In the genomic region with DNA sequence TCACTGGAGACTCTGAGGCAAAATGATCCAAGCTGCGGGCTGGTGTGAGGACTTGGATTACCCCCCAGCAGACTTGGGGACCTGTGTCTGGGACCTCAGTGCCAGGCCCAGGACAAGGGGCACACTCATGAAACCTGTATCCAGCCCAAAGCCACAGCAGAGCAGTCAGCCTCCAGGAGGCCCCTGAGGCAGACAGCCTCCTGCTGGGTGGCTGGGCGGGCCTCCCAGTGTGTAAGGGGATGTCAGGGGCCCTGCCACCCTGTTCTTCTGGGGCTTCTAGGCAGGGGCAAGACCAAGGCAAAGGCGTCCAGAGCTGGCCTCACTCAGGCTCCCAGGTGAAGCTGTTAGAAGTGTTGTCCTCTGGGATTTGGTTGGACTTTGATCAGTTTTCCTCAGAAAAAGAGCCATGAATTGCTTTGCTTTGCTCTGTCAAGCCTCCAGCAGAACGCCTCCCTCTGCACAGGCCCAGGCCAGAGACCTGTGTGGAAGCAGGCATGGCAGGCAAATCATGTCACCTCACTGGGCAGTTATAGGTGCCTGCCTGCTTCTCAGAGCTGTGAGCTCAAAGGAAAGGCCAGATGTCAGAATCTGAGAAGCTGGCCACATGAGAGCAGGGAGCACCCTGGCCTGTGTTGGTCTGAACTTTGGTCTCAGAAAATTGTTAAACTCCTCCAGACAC, we compare ENCODE assay signal across 12 cellular contexts.
DNase-seq lines count a peak whose midpoint lies in the region; ATAC-seq, FAIRE-seq and TF ChIP-seq lines count a peak whose summit lies in the region.
"Had no signal": no experiment of that assay in that cellular context is flagged by ENCODE, and none has a peak within 500 bp of the region (broad histone marks: within the 10 kb centered on the region; RNA-seq: fewer than 3 reads in every experiment).

No MANE protein-coding gene starts in this region.

- DNase-seq in cardiac muscle cell (ENCODE audit: low read depth in 1 of 2, low spot score in 1 of 2) (no peak), Right ventricle myocardium superior (no peak), chondrocyte (ENCODE audit: low spot score) (no peak), urothelium cell line (ENCODE audit: low spot score) (no peak), HPDE6-E6E7 (ENCODE audit: extremely low spot score) (no peak), NCI-H82 (lab: John Stamatoyannopoulos, UW) (no peak)
- DNase-seq: activated T-cell treated with anti-CD3 and anti-CD28 coated beads, Interleukin-2, amount 50 U/mL, for 48 hours; effector memory CD8-positive, alpha-beta T cell; gastrocnemius medialis; natural killer cell had no signal

- peaks cover 18% of the 10 kb centered on the region for H3K36me3 ChIP-seq in cardiac muscle cell
- H3K36me3 ChIP-seq: gastrocnemius medialis had no signal

- ATAC-seq in Right ventricle myocardium superior (ENCODE audit: poor library complexity) (no peak), HG02970 (IDR thresholded peaks at IDR 0.05; ENCODE audit: low FRiP score, unreplicated experiment) (no peak)
- ATAC-seq: effector memory CD8-positive, alpha-beta T cell; gastrocnemius medialis; natural killer cell had no signal

- H3K27me3 Mint-ChIP-seq in chondrocyte (ENCODE audit: low read depth) (no peaks in the 10 kb centered on the region), nephron (ENCODE audit: low read depth) (no peaks in the 10 kb centered on the region)

- intact Hi-C loops in Right ventricle myocardium superior (cut with DNase I) = loop anchor here (5.0 kb wide), 1 partner anchor 73 kb away; no protein-coding TSS in a partner anchor

- H3K9me3 ChIP-seq in cardiac muscle cell (ENCODE audit: low read depth) = no peaks in the 10 kb centered on the region
- H3K9me3 ChIP-seq: gastrocnemius medialis had no signal

- no peaks in the 10 kb centered on the region for H3K27me3 ChIP-seq in cardiac muscle cell
- H3K27me3 ChIP-seq: gastrocnemius medialis had no signal

- H3K4me1 ChIP-seq in cardiac muscle cell (ENCODE audit: low read depth) = peaks cover 53% of the 10 kb centered on the region

- no peak overlapping the region for H3K4me3 Mint-ChIP-seq in chondrocyte (ENCODE audit: unreplicated experiment)
- H3K4me3 Mint-ChIP-seq in nephron = no peak overlapping the region
- H3K4me3 Mint-ChIP-seq: effector memory CD8-positive, alpha-beta T cell; natural killer cell had no signal

- peak; percentile 56 for FAIRE-seq in urothelium cell line (lab: Jason Lieb, UNC)

- TF ChIP-seq CTCF in cardiac muscle cell (IDR thresholded peaks at IDR 0.05; ENCODE audit: low read depth, low read length) = no peak
- TF ChIP-seq CTCF in chondrocyte (IDR thresholded peaks at IDR 0.05) = no peak
- TF ChIP-seq CTCF in nephron (IDR thresholded peaks at IDR 0.05; ENCODE audit: unreplicated experiment in 3 of 3) = no peak

- peaks cover 47% of the 10 kb centered on the region for H3K4me1 Mint-ChIP-seq in chondrocyte (ENCODE audit: low read depth)
- peaks cover 74% of the 10 kb centered on the region for H3K4me1 Mint-ChIP-seq in nephron
- H3K4me1 Mint-ChIP-seq: natural killer cell had no signal

- peak overlapping the region; percentile 74 for H3K27ac ChIP-seq in cardiac muscle cell
- H3K27ac ChIP-seq: gastrocnemius medialis had no signal

- H3K4me3 ChIP-seq in cardiac muscle cell = no peak overlapping the region
- H3K4me3 ChIP-seq: gastrocnemius medialis had no signal

- H3K9me3 Mint-ChIP-seq in chondrocyte (ENCODE audit: low read depth) = no peaks in the 10 kb centered on the region
- no peaks in the 10 kb centered on the region for H3K9me3 Mint-ChIP-seq in nephron
- H3K9me3 Mint-ChIP-seq: effector memory CD8-positive, alpha-beta T cell; natural killer cell had no signal

- H3K27ac Mint-ChIP-seq in chondrocyte (ENCODE audit: unreplicated experiment) (peak overlapping the region; percentile 77), nephron (peak overlapping the region; percentile 89 to 99 (median 92))
- H3K27ac Mint-ChIP-seq: effector memory CD8-positive, alpha-beta T cell; natural killer cell had no signal

- H3K36me3 Mint-ChIP-seq in chondrocyte (ENCODE audit: low read depth) = no peaks in the 10 kb centered on the region
- peaks cover 15% of the 10 kb centered on the region for H3K36me3 Mint-ChIP-seq in nephron (ENCODE audit: low read depth)
- H3K36me3 Mint-ChIP-seq: natural killer cell had no signal
